In genomic region chr12:49274396-49275069, GRCh38 we compare ENCODE assay signal across 28 cellular contexts. TPM values are rescaled to one million over a fixed set of nuclear protein-coding genes. Genes with fewer than 3 reads are reported as not detected.
A peak's percentile ranks its signal among the peaks of the same experiment; 100 is the strongest.
DNase-seq lines count a peak whose midpoint lies in the region; ATAC-seq and TF ChIP-seq lines count a peak whose summit lies in the region.
"Had no signal": no experiment of that assay in that cellular context is flagged by ENCODE, and none has a peak within 500 bp of the region (broad histone marks: within the 10 kb centered on the region; RNA-seq: fewer than 3 reads in every experiment).

No MANE protein-coding gene starts in this region.

- no peak for DNase-seq in MCF 10A (ENCODE audit: unreplicated experiment)
- no peak for DNase-seq in mammary epithelial cell
- DNase-seq in HK-2 (ENCODE audit: unreplicated experiment), result peak; percentile 37
- DNase-seq in WTC11 (ENCODE audit: low spot score), result no peak
- DNase-seq in myocyte (ENCODE audit: low read depth), result peak; percentile 46
- no peak for DNase-seq in GM10248 (ENCODE audit: extremely low spot score)
- DNase-seq in NCI-H82 treated with DMSO at 0.1 percent for 48 hours (lab: John Stamatoyannopoulos, UW; ENCODE audit: unreplicated experiment), result no peak
- DNase-seq: activated CD4-positive, alpha-beta T cell treated with anti-CD3 and anti-CD28 coated beads for 1 hour; activated CD8-positive, alpha-beta memory T cell treated with anti-CD3 and anti-CD28 coated beads for 24 hours; activated T-cell treated with anti-CD3 and anti-CD28 coated beads, Interleukin-2, amount 50 U/mL, for 72 hours; C1 segment of cervical spinal cord; cerebellar nuclear complex; effector CD4-positive, alpha-beta T cell; GF-D8; GOT3; MM.1S; mucosa of descending colon; NCI-H146; stimulated activated CD4-positive, alpha-beta T cell treated with anti-CD3 and anti-CD28 coated beads, Interleukin-1b, Interleukin-23, amount 100 ng/mL, for 48 hours had no signal

- 94% methylated on average over 6 of the region's 7 CpGs for WGBS in mammary epithelial cell (ENCODE audit: low coverage, missing lambda C conversion rate)

- no peak overlapping the region for H3K27ac ChIP-seq in mammary epithelial cell (ENCODE audit: insufficient read depth, low read depth, low read length)
- H3K27ac ChIP-seq: thoracic aorta had no signal

- H3K9me3 ChIP-seq in mammary epithelial cell (replicated peaks; ENCODE audit: insufficient read depth, low read length), result no peaks in the 10 kb centered on the region
- H3K9me3 ChIP-seq: mucosa of descending colon, thoracic aorta had no signal

- CTCF ChIA-PET in MCF 10A (lab: Yijun Ruan, JAX) (interaction anchor here (0.6 to 2.5 kb wide), 3 partner anchors 15 to 85 kb away, joined by 3 to 11 read pairs (median 7); no protein-coding TSS in a partner anchor), mammary epithelial cell (lab: Charles Lee; ENCODE audit: low non-redundant PET) (no interaction called here), WTC11 (lab: Charles Lee) (interaction anchor here (1.1 to 2.0 kb wide), 3 partner anchors 15 to 68 kb away, joined by 3 to 5 read pairs (median 5); no protein-coding TSS in a partner anchor), GM10248 (lab: Yijun Ruan, JAX) (interaction anchor here (0.9 to 4.0 kb wide), 7 partner anchors 14 to 84 kb away, joined by 3 to 25 read pairs (median 5); partner anchors contain the start of gene DNAJC22)

- H3K27ac Mint-ChIP-seq in MCF 10A (ENCODE audit: low read depth, unreplicated experiment), result peak overlapping the region; percentile 37
- 0 out of 2 replicates have a peak overlapping the region, but pooled peaks have one; percentile 10 for H3K27ac Mint-ChIP-seq in WTC11
- H3K27ac Mint-ChIP-seq: activated T-cell treated with anti-CD3 and anti-CD28 coated beads, Interleukin-2, amount 50 U/mL, for 72 hours; progenitor cell of endocrine pancreas; stimulated activated memory B cell treated with anti-CD40 and anti-IgM and Interleukin-4, amounts not matched to agents 10 μg/mL and 1 μg/mL and 100 μg/mL, for 72 hours had no signal

- in situ Hi-C loops in mammary epithelial cell (cut with MboI; ENCODE audit: low sequenced_read_pairs in 2 of 2), result no loop called here

- H3K36me3 Mint-ChIP-seq in MCF 10A (ENCODE audit: insufficient read depth, unreplicated experiment) (peaks cover 54% of the 10 kb centered on the region), WTC11 (peaks cover 41% of the 10 kb centered on the region)

- no peak for TF ChIP-seq CTCF in MCF 10A (IDR thresholded peaks at IDR 0.05; ENCODE audit: unreplicated experiment)
- TF ChIP-seq CTCF in mammary epithelial cell (conservative IDR thresholded peaks at IDR 0.05 in 1 of 2, IDR thresholded peaks at IDR 0.05 in 1 of 2; ENCODE audit: extremely low read depth in 1 of 2, insufficient read depth in 1 of 2, low read depth in 1 of 2, low read length in 2 of 2), result no peak
- no peak for TF ChIP-seq CTCF in WTC11 (IDR thresholded peaks at IDR 0.05)
- TF ChIP-seq CTCF in GM10248 (IDR thresholded peaks at IDR 0.05; ENCODE audit: control extremely low read depth, extremely low read depth, low read depth, missing control alignments), result no peak

- peaks cover 10% of the 10 kb centered on the region for H3K4me1 ChIP-seq in mammary epithelial cell (ENCODE audit: insufficient read depth, low read length)

- H3K36me3 ChIP-seq in mammary epithelial cell (ENCODE audit: insufficient read depth, low read length), result peaks cover 37% of the 10 kb centered on the region

- H3K9me3 Mint-ChIP-seq in MCF 10A (ENCODE audit: unreplicated experiment) (no peaks in the 10 kb centered on the region), WTC11 (no peaks in the 10 kb centered on the region)
- H3K9me3 Mint-ChIP-seq: activated naive CD4-positive, alpha-beta T cell treated with anti-CD3 and anti-CD28 coated beads, Interleukin-2, amount 50 U/mL, for 72 hours; activated T-cell treated with anti-CD3 and anti-CD28 coated beads, Interleukin-2, amount 50 U/mL, for 72 hours; neural crest cell; stimulated activated memory B cell treated with anti-CD40 and anti-IgM and Interleukin-4, amounts not matched to agents 10 μg/mL and 1 μg/mL and 100 μg/mL, for 72 hours had no signal

- H3K79me2 ChIP-seq in mammary epithelial cell (ENCODE audit: insufficient read depth, low read length), result peaks cover 24% of the 10 kb centered on the region

- BruUV-seq in MCF 10A (replicated peaks; lab: Mats Ljungman, UMichigan), result no TSS peak
- no TSS peak for BruUV-seq in mammary epithelial cell (replicated peaks; lab: Mats Ljungman, UMichigan)

- no peak overlapping the region for H3K4me3 Mint-ChIP-seq in MCF 10A (ENCODE audit: unreplicated experiment)
- no peak overlapping the region for H3K4me3 Mint-ChIP-seq in WTC11
- H3K4me3 Mint-ChIP-seq: activated T-cell treated with anti-CD3 and anti-CD28 coated beads, Interleukin-2, amount 50 U/mL, for 72 hours; neural crest cell; stimulated activated memory B cell treated with anti-CD40 and anti-IgM and Interleukin-4, amounts not matched to agents 10 μg/mL and 1 μg/mL and 100 μg/mL, for 72 hours had no signal

- no peak overlapping the region for H3K9ac ChIP-seq in mammary epithelial cell (ENCODE audit: insufficient read depth, low read length)

- H3K4me1 Mint-ChIP-seq in MCF 10A (ENCODE audit: insufficient read depth, unreplicated experiment), result peaks cover 29% of the 10 kb centered on the region
- H3K4me1 Mint-ChIP-seq in WTC11, result peaks cover 3% of the 10 kb centered on the region
- H3K4me1 Mint-ChIP-seq: stimulated activated memory B cell treated with anti-CD40 and anti-IgM and Interleukin-4, amounts not matched to agents 10 μg/mL and 1 μg/mL and 100 μg/mL, for 72 hours had no signal

- no peaks in the 10 kb centered on the region for H3K27me3 Mint-ChIP-seq in MCF 10A (ENCODE audit: insufficient read depth, unreplicated experiment)
- H3K27me3 Mint-ChIP-seq in WTC11 (ENCODE audit: low read depth), result no peaks in the 10 kb centered on the region

- no peak for ATAC-seq in WTC11
- no peak for ATAC-seq in HG03460 (IDR thresholded peaks at IDR 0.05; ENCODE audit: unreplicated experiment)
- ATAC-seq: activated T-cell treated with anti-CD3 and anti-CD28 coated beads, Interleukin-2, amount 50 U/mL, for 72 hours; left lobe of liver; mucosa of descending colon; stimulated activated memory B cell treated with anti-CD40 and anti-IgM and Interleukin-4, amounts not matched to agents 10 μg/mL and 1 μg/mL and 100 μg/mL, for 72 hours had no signal

- no peak overlapping the region for H2AFZ ChIP-seq in mammary epithelial cell (ENCODE audit: low read depth, low read length)

- POLR2A ChIA-PET in MCF 10A (lab: Yijun Ruan, JAX) (interaction anchor here (0.6 to 1.5 kb wide), 4 partner anchors 8 to 1905 kb away, joined by 3 to 4 read pairs (median 3); no protein-coding TSS in a partner anchor), WTC11 (lab: Charles Lee) (interaction anchor here (0.5 to 1.0 kb wide), 3 partner anchors 11 to 50 kb away, joined by 3 to 5 read pairs (median 3); no protein-coding TSS in a partner anchor), GM10248 (lab: Yijun Ruan, JAX) (interaction anchor here (1.2 to 1.6 kb wide), 2 partner anchors 9 to 48 kb away, joined by 3 to 10 read pairs; partner anchors contain the start of gene TROAP)

- no peaks in the 10 kb centered on the region for H3K27me3 ChIP-seq in mammary epithelial cell (ENCODE audit: insufficient read depth, low read length)

- H3K4me3 ChIP-seq in mammary epithelial cell (replicated peaks in 1 of 3; ENCODE audit: insufficient read depth in 1 of 3, low read depth in 2 of 3, low read length in 3 of 3), result no peak overlapping the region
- H3K4me3 ChIP-seq: mucosa of descending colon, thoracic aorta had no signal

- peaks cover 17% of the 10 kb centered on the region for H4K20me1 ChIP-seq in mammary epithelial cell (ENCODE audit: insufficient read depth, low read length)

- no peak overlapping the region for H3K4me2 ChIP-seq in mammary epithelial cell (ENCODE audit: insufficient read depth, low read depth, low read length)

- intact Hi-C loops in MCF 10A (cut with micrococcal nuclease), result no loop called here
- intact Hi-C loops in mammary epithelial cell (cut with micrococcal nuclease), result no loop called here

- dilution Hi-C loops in mammary epithelial cell (cut with HindIII; ENCODE audit: low sequenced_read_pairs), result loop anchor here (5.0 kb wide), 2 partner anchors 37 to 53 kb away; no protein-coding TSS in a partner anchor

TF ChIP-seq in WTC11, 78 proteins besides CTCF, POLR2A, EP300 and RAD21:
- TF ChIP-seq ERG (CRISPR knock-in tag; IDR thresholded peaks at IDR 0.05) (peak; percentile 39; the same call in 1 of the 2 replicates), GRHL2 (CRISPR knock-in tag; IDR thresholded peaks at IDR 0.05; ENCODE audit: insufficient replicate concordance, severe bottlenecking) (no peak)

RNA-seq across cellular contexts. Expression of gene TUBA1C, which starts 9.7 kb away (rescaled TPM):
- total RNA-seq in MCF 10A (2022) (253 and 303 TPM in 2 replicates), mammary epithelial cell (100 to 1,000 TPM; 455 to 532 TPM), WTC11 (2021) (458 to 540 TPM (median 478 TPM) in 3 replicates), myocyte (547 and 595 TPM in 2 replicates)
- polyA plus RNA-seq in mammary epithelial cell, result 3,239 TPM
- polyA minus RNA-seq in mammary epithelial cell, result 2,445 TPM
- 525 TPM for polyA plus RNA-seq in myocyte (2012)

RNA-seq across cellular contexts. Expression of gene PRPH, which starts 20.4 kb away (rescaled TPM):
- total RNA-seq in MCF 10A (2022) (1.4 and 2.7 TPM in 2 replicates), mammary epithelial cell (under 1 TPM in 1 of 2 donors, not detected in 1; 0.35 TPM), WTC11 (2021) (0.73 to 2.4 TPM (median 1.7 TPM) in 3 replicates), myocyte (0.05 TPM in 1 of 2 replicates, not detected in the other)
- not detected for polyA plus RNA-seq in mammary epithelial cell
- not detected for polyA minus RNA-seq in mammary epithelial cell
- 0.34 TPM for polyA plus RNA-seq in myocyte (2012)
- total RNA-seq: activated naive CD4-positive, alpha-beta T cell treated with anti-CD3 and anti-CD28 coated beads, Interleukin-2, amount 50 U/mL, for 72 hours; glomerular endothelial cell; left lobe of liver; OCI-LY7 had no signal

RNA-seq across cellular contexts. Expression of gene TROAP, which starts 48.5 kb away (rescaled TPM):
- 30.8 and 41.9 TPM in 2 replicates for total RNA-seq in MCF 10A (2022)
- 10 to 100 TPM in 1 of 2 donors, under 1 TPM in 1; 0.33 to 34.2 TPM for total RNA-seq in mammary epithelial cell
- 23.0 TPM for polyA plus RNA-seq in mammary epithelial cell
- polyA minus RNA-seq in mammary epithelial cell, result 30.6 TPM
- total RNA-seq in WTC11 (2021), result 78.5 to 89.2 TPM (median 80.0 TPM) in 3 replicates
- total RNA-seq in myocyte, result 1.1 TPM in 1 of 2 replicates, not detected in the other
- 0.25 TPM for polyA plus RNA-seq in myocyte (2012)

Comparison
In these comparisons a context has a peak if more than half of its experiments do, and no peak if none do; other contexts are left out.
1. DNase-seq: peak in HK-2 (single experiment) and myocyte (single experiment); none in MCF 10A (single experiment), mammary epithelial cell (single experiment), WTC11 (single experiment), GM10248 (single experiment) and NCI-H82 treated with DMSO at 0.1 percent for 48 hours (single experiment).